ENCODE assay signal across 34 cellular contexts in the genomic region with DNA sequence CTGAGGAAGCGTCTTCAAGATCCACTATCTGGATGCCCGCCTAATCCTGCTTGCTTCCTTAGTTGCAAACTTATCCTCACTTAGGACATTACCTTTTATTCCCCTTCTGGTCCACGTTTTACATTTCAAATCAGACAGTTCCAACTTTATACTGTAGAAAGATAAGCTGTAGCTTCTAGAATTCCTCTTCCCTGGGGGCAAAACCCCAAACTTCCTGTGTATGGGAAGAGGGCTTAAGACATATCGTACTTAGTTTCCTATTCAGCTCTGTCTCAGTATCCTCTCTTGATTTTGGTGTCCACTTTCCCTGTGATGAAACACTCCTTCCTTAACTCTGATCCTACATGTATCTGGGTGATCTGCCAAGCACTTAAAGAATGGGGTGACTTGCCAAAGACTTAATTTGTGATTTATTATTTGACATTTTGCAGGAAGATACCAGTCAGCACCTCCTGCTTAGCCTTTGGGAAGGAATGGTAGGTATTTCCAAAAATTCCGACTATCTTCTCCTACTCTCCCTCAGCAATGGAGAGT.
"Had no signal": no experiment of that assay in that cellular context is flagged by ENCODE, and none has a peak within 500 bp of the region (broad histone marks: within the 10 kb centered on the region; RNA-seq: fewer than 3 reads in every experiment).

No MANE protein-coding gene starts in this region.

- H3K4me1 Mint-ChIP-seq: activated B cell treated with CpG ODN at 0.5 μM for 24 hours; activated naive CD8-positive, alpha-beta T cell treated with anti-CD3 and anti-CD28 coated beads, Interleukin-2, amount 50 U/mL, for 24 hours; brain had no signal

- H3K36me3 ChIP-seq: SJSA1 had no signal

- H2AFZ ChIP-seq: PC-9 had no signal

- ATAC-seq: activated naive CD4-positive, alpha-beta T cell treated with anti-CD3 and anti-CD28 coated beads, Interleukin-2, amount 50 U/mL, for 72 hours; activated naive CD8-positive, alpha-beta T cell treated with anti-CD3 and anti-CD28 coated beads, Interleukin-2, amount 50 U/mL, for 24 hours; activated T-cell treated with anti-CD3 and anti-CD28 coated beads, Interleukin-2, amount 50 U/mL, for 4 hours had no signal

- H3K4me1 ChIP-seq: SJSA1 had no signal

- H3K27ac ChIP-seq: KMS-11, PC-9, SJSA1, VCaP had no signal

- H3K27ac Mint-ChIP-seq: activated B cell treated with CpG ODN at 0.5 μM for 24 hours; activated CD4-positive, alpha-beta memory T cell treated with anti-CD3 and anti-CD28 coated beads for 36 hours; activated naive CD4-positive, alpha-beta T cell treated with anti-CD3 and anti-CD28 coated beads for 36 hours; activated naive CD4-positive, alpha-beta T cell treated with anti-CD3 and anti-CD28 coated beads, Interleukin-2, amount 50 U/mL, for 72 hours; activated naive CD8-positive, alpha-beta T cell treated with anti-CD3 and anti-CD28 coated beads, Interleukin-2, amount 50 U/mL, for 24 hours; activated T-helper 1 cell treated with anti-CD3 and anti-CD28 coated beads, Interleukin-12 subunit alpha, Interleukin-12 subunit beta, Interleukin-2, Interleukin-4 antibody, amounts not matched to agents 30 ng/mL and 10 ng/mL and 1 ng/mL, durations not matched to agents 14 hours and 24 hours and 36 hours; brain had no signal

- H3K4me3 ChIP-seq: PC-9, SJSA1 had no signal

- H3K9me3 ChIP-seq: SJSA1 had no signal

- H3K9me3 Mint-ChIP-seq: activated B cell treated with CpG ODN at 0.5 μM for 24 hours; activated CD4-positive, alpha-beta memory T cell treated with anti-CD3 and anti-CD28 coated beads for 36 hours; activated naive CD4-positive, alpha-beta T cell treated with anti-CD3 and anti-CD28 coated beads for 36 hours; activated naive CD8-positive, alpha-beta T cell treated with anti-CD3 and anti-CD28 coated beads, Interleukin-2, amount 50 U/mL, for 24 hours; activated T-cell treated with anti-CD3 and anti-CD28 coated beads, Interleukin-2, amount 50 U/mL, for 4 hours; activated T-helper 1 cell treated with anti-CD3 and anti-CD28 coated beads, Interleukin-12 subunit alpha, Interleukin-12 subunit beta, Interleukin-2, Interleukin-4 antibody, amounts not matched to agents 30 ng/mL and 10 ng/mL and 1 ng/mL, durations not matched to agents 14 hours and 24 hours and 36 hours had no signal

- H3K4me2 ChIP-seq: KMS-11, PC-9 had no signal

- H3K36me3 Mint-ChIP-seq: activated CD4-positive, alpha-beta memory T cell treated with anti-CD3 and anti-CD28 coated beads for 36 hours had no signal

- H3K9ac ChIP-seq: KMS-11 had no signal

- H3K27me3 Mint-ChIP-seq: brain had no signal

- DNase-seq: activated B cell treated with CpG ODN at 0.5 μM for 24 hours; activated CD4-positive, alpha-beta memory T cell treated with anti-CD3 and anti-CD28 coated beads for 36 hours; activated CD4-positive, alpha-beta T cell treated with anti-CD3 and anti-CD28 coated beads for 4 hours; activated CD4-positive, alpha-beta T cell treated with anti-CD3 and anti-CD28 coated beads, Interleukin-2, amount 50 U/mL, for 1 hour; activated CD4-positive, CD25-positive, alpha-beta regulatory T cell treated with anti-CD3 and anti-CD28 coated beads, Interleukin-2, amount 50 U/mL, for 72 hours; activated CD8-positive, alpha-beta memory T cell treated with anti-CD3 and anti-CD28 coated beads, Interleukin-2, amount 50 U/mL, for 4 hours; activated gamma-delta T cell treated with Interleukin-2 at 50 U/mL for 16 hours; activated naive CD4-positive, alpha-beta T cell treated with anti-CD3 and anti-CD28 coated beads for 36 hours; activated naive CD8-positive, alpha-beta T cell treated with anti-CD3 and anti-CD28 coated beads, Interleukin-2, amount 50 U/mL, for 24 hours; activated T-cell treated with anti-CD3 and anti-CD28 coated beads for 4 hours; activated T-cell treated with anti-CD3 and anti-CD28 coated beads, Interleukin-2, amount 50 U/mL, for 4 hours; anterior cingulate cortex; caudate nucleus; cerebellar nuclear complex; NCI-H1092 treated with DMSO at 0.1 percent for 48 hours; NCI-H1417; NCI-H1930; NCI-H2081 treated with DMSO at 0.1 percent for 48 hours; NCI-H510A; NCI-H526; NCI-H748 treated with DMSO at 0.1 percent for 48 hours; NK-92 treated with Interleukin-12 subunit alpha and Interleukin-12 subunit beta, amount 100 ng/mL, for 24 hours; PC-9; SHP77; SW 1271; T-helper 1 cell; T-helper 2 cell; T-helper 9 cell had no signal

- H3K27me3 ChIP-seq: SJSA1 had no signal

- H3K4me3 Mint-ChIP-seq: activated B cell treated with CpG ODN at 0.5 μM for 24 hours; activated CD4-positive, alpha-beta memory T cell treated with anti-CD3 and anti-CD28 coated beads for 36 hours; activated naive CD4-positive, alpha-beta T cell treated with anti-CD3 and anti-CD28 coated beads for 36 hours; activated naive CD8-positive, alpha-beta T cell treated with anti-CD3 and anti-CD28 coated beads, Interleukin-2, amount 50 U/mL, for 24 hours; activated T-cell treated with anti-CD3 and anti-CD28 coated beads, Interleukin-2, amount 50 U/mL, for 4 hours; activated T-helper 1 cell treated with anti-CD3 and anti-CD28 coated beads, Interleukin-12 subunit alpha, Interleukin-12 subunit beta, Interleukin-2, Interleukin-4 antibody, amounts not matched to agents 30 ng/mL and 10 ng/mL and 1 ng/mL, durations not matched to agents 14 hours and 24 hours and 36 hours; brain had no signal
